31 cellular contexts compared by ENCODE assay signal in the genomic region with DNA sequence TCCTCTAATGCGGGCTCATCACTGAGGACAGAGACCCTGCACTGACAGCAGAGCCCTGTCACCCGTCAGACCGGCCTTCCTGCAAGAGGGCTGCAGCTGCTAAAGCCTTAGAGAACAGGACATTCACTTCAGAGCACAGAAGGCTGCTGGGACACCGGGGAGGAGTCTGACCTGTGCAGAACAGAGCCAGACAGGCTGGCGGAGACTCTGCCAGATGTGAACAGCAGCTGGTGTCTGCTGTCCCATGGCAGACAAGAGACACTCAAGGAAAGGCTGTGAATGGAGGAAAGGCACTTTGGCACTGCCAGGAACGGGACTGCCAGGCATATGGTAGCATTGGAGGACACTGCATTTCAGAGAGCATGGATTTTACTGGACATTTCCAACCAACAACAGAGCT. TPM values are rescaled to one million over a fixed set of nuclear protein-coding genes. Genes with fewer than 3 reads are reported as not detected.
"Had no signal": no experiment of that assay in that cellular context is flagged by ENCODE, and none has a peak within 500 bp of the region (broad histone marks: within the 10 kb centered on the region; RNA-seq: fewer than 3 reads in every experiment).

No MANE protein-coding gene starts in this region.

- ATAC-seq: activated CD8-positive, alpha-beta memory T cell treated with anti-CD3 and anti-CD28 coated beads, Interleukin-2, amount 10 ng/mL, durations not matched to agents 7 days and 5 days; activated CD8-positive, alpha-beta T cell treated with anti-CD3 and anti-CD28 coated beads for 36 hours; activated naive CD4-positive, alpha-beta T cell treated with anti-CD3 and anti-CD28 coated beads, Interleukin-2, amount 50 U/mL, for 72 hours; activated T-helper 17 cell treated with anti-CD3 and anti-CD28 coated beads, Interleukin-2, amount 50 U/mL, for 72 hours; effector memory CD8-positive, alpha-beta T cell; gastroesophageal sphincter; left colon; lower lobe of right lung; mucosa of descending colon; natural killer cell treated with Interleukin-12 subunit alpha and Interleukin-12 subunit beta and Interleukin-15 and Interleukin-18, amount 100 ng/mL, for 72 hours; sciatic nerve; SK-N-SH treated with all-trans-retinoic acid at 6 μM for 48 hours; upper lobe of right lung had no signal

- H3K4me3 ChIP-seq: colonic mucosa, gastroesophageal sphincter, lower lobe of right lung, mucosa of descending colon, skin epidermis, stomach, suprapubic skin, tibial artery, upper lobe of right lung had no signal

- H3K27ac ChIP-seq: colonic mucosa, gastroesophageal sphincter, lower lobe of right lung, skin epidermis, stomach, suprapubic skin, tibial artery, upper lobe of right lung had no signal

- H3K27me3 ChIP-seq: colonic mucosa, gastroesophageal sphincter, stomach, suprapubic skin, tibial artery, upper lobe of right lung had no signal

- DNase-seq: activated CD4-positive, alpha-beta T cell treated with anti-CD3 and anti-CD28 coated beads, Interleukin-2, amount 50 U/mL, for 1 hour; activated CD4-positive, CD25-positive, alpha-beta regulatory T cell treated with anti-CD3 and anti-CD28 coated beads, Interleukin-2, amount 50 U/mL, for 72 hours; activated CD8-positive, alpha-beta memory T cell treated with anti-CD3 and anti-CD28 coated beads, Interleukin-2, amount 10 ng/mL, durations not matched to agents 7 days and 5 days; activated CD8-positive, alpha-beta T cell treated with anti-CD3 and anti-CD28 coated beads for 36 hours; activated naive CD4-positive, alpha-beta T cell; activated T-cell treated with anti-CD3 and anti-CD28 coated beads for 4 hours; colonic mucosa; effector memory CD8-positive, alpha-beta T cell; left colon; lower lobe of right lung; mesendoderm; mucosa of descending colon; stimulated activated CD4-positive, alpha-beta T cell treated with anti-CD3 and anti-CD28 coated beads, Interleukin-12 subunit alpha, Interleukin-12 subunit beta, amount 100 ng/mL, for 4 hours; stimulated activated CD4-positive, alpha-beta T cell treated with anti-CD3 and anti-CD28 coated beads, Interleukin-4, amount 100 ng/mL, for 1 hour; stomach; T-helper 2 cell; tibial artery; upper lobe of right lung had no signal

RNA-seq across cellular contexts. Expression of a gene that starts 21.4 kb away (rescaled TPM):
- total RNA-seq: activated CD8-positive, alpha-beta memory T cell treated with anti-CD3 and anti-CD28 coated beads, Interleukin-2, amount 10 ng/mL, durations not matched to agents 7 days and 5 days; activated CD8-positive, alpha-beta T cell treated with anti-CD3 and anti-CD28 coated beads for 36 hours; activated naive CD4-positive, alpha-beta T cell treated with anti-CD3 and anti-CD28 coated beads, Interleukin-2, amount 50 U/mL, for 72 hours; activated T-helper 17 cell treated with anti-CD3 and anti-CD28 coated beads, Interleukin-2, amount 50 U/mL, for 72 hours; bronchial epithelial cell; colonic mucosa; endothelial cell of umbilical vein; fibroblast of villous mesenchyme; gastroesophageal sphincter; left colon; lower lobe of right lung; mucosa of descending colon; myocyte; natural killer cell treated with Interleukin-12 subunit alpha and Interleukin-12 subunit beta and Interleukin-15 and Interleukin-18, amount 100 ng/mL, for 72 hours; renal cortical epithelial cell had no signal
